In the genomic region with DNA sequence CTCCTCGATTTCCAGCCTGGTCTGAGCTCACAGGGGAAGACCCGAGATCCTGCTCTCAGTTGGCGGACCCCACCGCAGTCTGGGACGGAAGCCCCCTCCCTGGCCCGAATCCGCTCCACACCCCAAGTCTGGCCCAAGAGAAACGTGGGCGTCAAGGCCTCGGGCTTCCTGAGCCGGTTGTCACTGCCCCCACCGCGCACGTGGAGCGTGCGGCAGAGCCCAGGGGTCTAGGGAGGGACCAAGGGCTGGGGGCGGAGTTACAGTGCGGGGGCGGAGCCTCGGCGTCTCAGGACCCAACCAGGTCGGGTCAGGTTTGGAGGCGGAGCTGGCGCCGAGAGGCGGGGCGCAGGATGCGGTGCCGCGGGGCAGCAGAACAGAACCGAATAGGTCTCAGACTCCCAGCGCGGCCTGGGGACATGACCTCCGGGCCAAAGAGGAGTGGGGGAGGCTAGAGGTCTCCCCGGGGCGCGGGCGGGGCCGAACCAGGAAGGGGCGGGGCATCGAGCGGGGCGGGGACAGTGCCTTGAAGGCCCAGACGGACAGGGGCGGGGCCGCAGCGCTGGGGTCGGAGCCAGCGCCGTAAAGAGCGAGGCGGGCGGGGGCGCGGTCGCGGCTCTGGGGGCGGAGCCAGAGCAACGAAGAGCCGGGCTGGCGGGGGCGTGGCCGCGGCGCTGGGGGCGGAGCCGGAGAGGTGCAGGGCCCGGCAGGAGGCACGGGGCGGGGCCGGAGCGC, we compare ENCODE assay signal across 1 cellular context.
TF ChIP-seq lines count a peak whose summit lies in the region.

No MANE protein-coding gene starts in this region.

TF ChIP-seq in HepG2, 621 proteins besides CTCF, POLR2A, EP300 and RAD21 (continued from another document and continues in another):
- TF ChIP-seq, protein P1, sequence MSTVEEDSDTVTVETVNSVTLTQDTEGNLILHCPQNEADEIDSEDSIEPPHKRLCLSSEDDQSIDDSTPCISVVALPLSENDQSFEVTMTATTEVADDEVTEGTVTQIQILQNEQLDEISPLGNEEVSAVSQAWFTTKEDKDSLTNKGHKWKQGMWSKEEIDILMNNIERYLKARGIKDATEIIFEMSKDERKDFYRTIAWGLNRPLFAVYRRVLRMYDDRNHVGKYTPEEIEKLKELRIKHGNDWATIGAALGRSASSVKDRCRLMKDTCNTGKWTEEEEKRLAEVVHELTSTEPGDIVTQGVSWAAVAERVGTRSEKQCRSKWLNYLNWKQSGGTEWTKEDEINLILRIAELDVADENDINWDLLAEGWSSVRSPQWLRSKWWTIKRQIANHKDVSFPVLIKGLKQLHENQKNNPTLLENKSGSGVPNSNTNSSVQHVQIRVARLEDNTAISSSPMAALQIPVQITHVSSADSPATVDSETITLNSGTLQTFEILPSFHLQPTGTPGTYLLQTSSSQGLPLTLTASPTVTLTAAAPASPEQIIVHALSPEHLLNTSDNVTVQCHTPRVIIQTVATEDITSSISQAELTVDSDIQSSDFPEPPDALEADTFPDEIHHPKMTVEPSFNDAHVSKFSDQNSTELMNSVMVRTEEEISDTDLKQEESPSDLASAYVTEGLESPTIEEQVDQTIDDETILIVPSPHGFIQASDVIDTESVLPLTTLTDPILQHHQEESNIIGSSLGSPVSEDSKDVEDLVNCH (CRISPR knock-in tag; IDR thresholded peaks at IDR 0.05): 0 out of 2 replicates have a peak, but pooled peaks have one; percentile 90
- no peak for TF ChIP-seq ZNF773 (CRISPR knock-in tag; IDR thresholded peaks at IDR 0.05; ENCODE audit: borderline replicate concordance)
- TF ChIP-seq ARID2 (CRISPR knock-in tag; IDR thresholded peaks at IDR 0.05; ENCODE audit: borderline replicate concordance): peak; percentile 25; the same call in 1 of the 2 replicates
- no peak for TF ChIP-seq ZNF639 (CRISPR knock-in tag; conservative IDR thresholded peaks at IDR 0.05)
- TF ChIP-seq SP140L (CRISPR knock-in tag; IDR thresholded peaks at IDR 0.05; ENCODE audit: borderline replicate concordance): no peak
- TF ChIP-seq FOXP1 (IDR thresholded peaks at IDR 0.05): no peak
- no peak for TF ChIP-seq FOXP1 (CRISPR knock-in tag; IDR thresholded peaks at IDR 0.05)
- TF ChIP-seq KLF12 (CRISPR knock-in tag; IDR thresholded peaks at IDR 0.05; ENCODE audit: borderline replicate concordance): no peak; the same call in 1 of the 2 replicates
- TF ChIP-seq ZNF780A (CRISPR knock-in tag; IDR thresholded peaks at IDR 0.05): no peak
- no peak for TF ChIP-seq NBN (conservative IDR thresholded peaks at IDR 0.05)
- no peak for TF ChIP-seq KDM6A (CRISPR knock-in tag; IDR thresholded peaks at IDR 0.05; ENCODE audit: low read depth)
- 0 out of 2 replicates have a peak, but pooled peaks have one; percentile 21 for TF ChIP-seq ZNF660 (CRISPR knock-in tag; IDR thresholded peaks at IDR 0.05; ENCODE audit: borderline replicate concordance, low read depth)
- 0 out of 2 replicates have a peak, but pooled peaks have one; percentile 48 for TF ChIP-seq ZNF235 (CRISPR knock-in tag; IDR thresholded peaks at IDR 0.05; ENCODE audit: borderline replicate concordance)
- no peak for TF ChIP-seq PAF1 (CRISPR knock-in tag; IDR thresholded peaks at IDR 0.05)
- peak; percentile 95 for TF ChIP-seq TFDP2 (CRISPR knock-in tag; IDR thresholded peaks at IDR 0.05)
- TF ChIP-seq ZNF616 (CRISPR knock-in tag; IDR thresholded peaks at IDR 0.05; ENCODE audit: low read depth): peak; percentile 96
- peak; percentile 98 for TF ChIP-seq ZNF607 (CRISPR knock-in tag; IDR thresholded peaks at IDR 0.05; ENCODE audit: borderline replicate concordance)
- peak; percentile 98 for TF ChIP-seq ARNT2 (CRISPR knock-in tag; IDR thresholded peaks at IDR 0.05; ENCODE audit: low read depth)
- TF ChIP-seq TBP (CRISPR knock-in tag; IDR thresholded peaks at IDR 0.05): no peak
- TF ChIP-seq XBP1 (CRISPR knock-in tag; IDR thresholded peaks at IDR 0.05): peak; percentile 72; the same call in 1 of the 2 replicates
- TF ChIP-seq, protein P2, sequence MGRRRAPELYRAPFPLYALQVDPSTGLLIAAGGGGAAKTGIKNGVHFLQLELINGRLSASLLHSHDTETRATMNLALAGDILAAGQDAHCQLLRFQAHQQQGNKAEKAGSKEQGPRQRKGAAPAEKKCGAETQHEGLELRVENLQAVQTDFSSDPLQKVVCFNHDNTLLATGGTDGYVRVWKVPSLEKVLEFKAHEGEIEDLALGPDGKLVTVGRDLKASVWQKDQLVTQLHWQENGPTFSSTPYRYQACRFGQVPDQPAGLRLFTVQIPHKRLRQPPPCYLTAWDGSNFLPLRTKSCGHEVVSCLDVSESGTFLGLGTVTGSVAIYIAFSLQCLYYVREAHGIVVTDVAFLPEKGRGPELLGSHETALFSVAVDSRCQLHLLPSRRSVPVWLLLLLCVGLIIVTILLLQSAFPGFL (CRISPR knock-in tag; IDR thresholded peaks at IDR 0.05): no peak
- TF ChIP-seq, protein P3, sequence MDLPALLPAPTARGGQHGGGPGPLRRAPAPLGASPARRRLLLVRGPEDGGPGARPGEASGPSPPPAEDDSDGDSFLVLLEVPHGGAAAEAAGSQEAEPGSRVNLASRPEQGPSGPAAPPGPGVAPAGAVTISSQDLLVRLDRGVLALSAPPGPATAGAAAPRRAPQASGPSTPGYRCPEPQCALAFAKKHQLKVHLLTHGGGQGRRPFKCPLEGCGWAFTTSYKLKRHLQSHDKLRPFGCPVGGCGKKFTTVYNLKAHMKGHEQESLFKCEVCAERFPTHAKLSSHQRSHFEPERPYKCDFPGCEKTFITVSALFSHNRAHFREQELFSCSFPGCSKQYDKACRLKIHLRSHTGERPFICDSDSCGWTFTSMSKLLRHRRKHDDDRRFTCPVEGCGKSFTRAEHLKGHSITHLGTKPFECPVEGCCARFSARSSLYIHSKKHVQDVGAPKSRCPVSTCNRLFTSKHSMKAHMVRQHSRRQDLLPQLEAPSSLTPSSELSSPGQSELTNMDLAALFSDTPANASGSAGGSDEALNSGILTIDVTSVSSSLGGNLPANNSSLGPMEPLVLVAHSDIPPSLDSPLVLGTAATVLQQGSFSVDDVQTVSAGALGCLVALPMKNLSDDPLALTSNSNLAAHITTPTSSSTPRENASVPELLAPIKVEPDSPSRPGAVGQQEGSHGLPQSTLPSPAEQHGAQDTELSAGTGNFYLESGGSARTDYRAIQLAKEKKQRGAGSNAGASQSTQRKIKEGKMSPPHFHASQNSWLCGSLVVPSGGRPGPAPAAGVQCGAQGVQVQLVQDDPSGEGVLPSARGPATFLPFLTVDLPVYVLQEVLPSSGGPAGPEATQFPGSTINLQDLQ (CRISPR knock-in tag; IDR thresholded peaks at IDR 0.05): no peak
- TF ChIP-seq ZNF230 (CRISPR knock-in tag; IDR thresholded peaks at IDR 0.05): peak; percentile 95
- no peak for TF ChIP-seq MATR3 (CRISPR knock-in tag; IDR thresholded peaks at IDR 0.05)
- TF ChIP-seq REXO4 (CRISPR knock-in tag; IDR thresholded peaks at IDR 0.05; ENCODE audit: borderline replicate concordance): no peak; the same call in 1 of the 2 replicates
- TF ChIP-seq ATF1 (CRISPR knock-in tag; IDR thresholded peaks at IDR 0.05): no peak
- peak; percentile 98 for TF ChIP-seq ZNF776 (CRISPR knock-in tag; IDR thresholded peaks at IDR 0.05)
- TF ChIP-seq MLXIP (CRISPR knock-in tag; IDR thresholded peaks at IDR 0.05; ENCODE audit: borderline replicate concordance): no peak; the same call in 1 of the 2 replicates
- TF ChIP-seq ZNF367 (CRISPR knock-in tag; IDR thresholded peaks at IDR 0.05; ENCODE audit: borderline replicate concordance): peak; percentile 86; the same call in 1 of the 2 replicates
- no peak for TF ChIP-seq ZNF3 (CRISPR knock-in tag; IDR thresholded peaks at IDR 0.05)
- TF ChIP-seq HOXD1 (CRISPR knock-in tag; IDR thresholded peaks at IDR 0.05): peak; percentile 74; the same call in 1 of the 2 replicates
- TF ChIP-seq CREB1 (IDR thresholded peaks at IDR 0.05): no peak
- no peak for TF ChIP-seq CREB1 (CRISPR knock-in tag; IDR thresholded peaks at IDR 0.05)
- no peak for TF ChIP-seq MLLT10 (CRISPR knock-in tag; IDR thresholded peaks at IDR 0.05)
- TF ChIP-seq CAMTA2 (CRISPR knock-in tag; IDR thresholded peaks at IDR 0.05; ENCODE audit: borderline replicate concordance): no peak; the same call in 1 of the 2 replicates
- TF ChIP-seq WIZ (CRISPR knock-in tag; IDR thresholded peaks at IDR 0.05): no peak
- no peak for TF ChIP-seq PHF20 (CRISPR knock-in tag; IDR thresholded peaks at IDR 0.05)
- no peak for TF ChIP-seq JDP2 (CRISPR knock-in tag; IDR thresholded peaks at IDR 0.05; ENCODE audit: borderline replicate concordance)
- peak; percentile 94 for TF ChIP-seq ZNF276 (CRISPR knock-in tag; IDR thresholded peaks at IDR 0.05; ENCODE audit: low read depth)
- no peak for TF ChIP-seq NFIC (IDR thresholded peaks at IDR 0.05; ENCODE audit: low read length)
- TF ChIP-seq ZNF329 (CRISPR knock-in tag; IDR thresholded peaks at IDR 0.05; ENCODE audit: low read depth): peak; percentile 84
- no peak for TF ChIP-seq ZNF260 (CRISPR knock-in tag; IDR thresholded peaks at IDR 0.05; ENCODE audit: borderline replicate concordance, low read depth)
- TF ChIP-seq, protein P4, sequence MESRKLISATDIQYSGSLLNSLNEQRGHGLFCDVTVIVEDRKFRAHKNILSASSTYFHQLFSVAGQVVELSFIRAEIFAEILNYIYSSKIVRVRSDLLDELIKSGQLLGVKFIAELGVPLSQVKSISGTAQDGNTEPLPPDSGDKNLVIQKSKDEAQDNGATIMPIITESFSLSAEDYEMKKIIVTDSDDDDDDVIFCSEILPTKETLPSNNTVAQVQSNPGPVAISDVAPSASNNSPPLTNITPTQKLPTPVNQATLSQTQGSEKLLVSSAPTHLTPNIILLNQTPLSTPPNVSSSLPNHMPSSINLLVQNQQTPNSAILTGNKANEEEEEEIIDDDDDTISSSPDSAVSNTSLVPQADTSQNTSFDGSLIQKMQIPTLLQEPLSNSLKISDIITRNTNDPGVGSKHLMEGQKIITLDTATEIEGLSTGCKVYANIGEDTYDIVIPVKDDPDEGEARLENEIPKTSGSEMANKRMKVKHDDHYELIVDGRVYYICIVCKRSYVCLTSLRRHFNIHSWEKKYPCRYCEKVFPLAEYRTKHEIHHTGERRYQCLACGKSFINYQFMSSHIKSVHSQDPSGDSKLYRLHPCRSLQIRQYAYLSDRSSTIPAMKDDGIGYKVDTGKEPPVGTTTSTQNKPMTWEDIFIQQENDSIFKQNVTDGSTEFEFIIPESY (CRISPR knock-in tag; IDR thresholded peaks at IDR 0.05): peak; percentile 62; the same call in 1 of the 2 replicates
- peak; percentile 90 for TF ChIP-seq HOXA3 (CRISPR knock-in tag; IDR thresholded peaks at IDR 0.05)
- TF ChIP-seq SUZ12 (IDR thresholded peaks at IDR 0.05; ENCODE audit: low read depth, low read length): no peak
- no peak for TF ChIP-seq NFYB (CRISPR knock-in tag; IDR thresholded peaks at IDR 0.05)
- TF ChIP-seq KAT2B (IDR thresholded peaks at IDR 0.05; ENCODE audit: borderline replicate concordance, low read depth, low read length): no peak
- TF ChIP-seq TRIM24 (CRISPR knock-in tag; IDR thresholded peaks at IDR 0.05): no peak
